Comparison of ENCODE assay signal across 34 cellular contexts in genomic region chr2:78237704-78238103, GRCh38.
"Had no signal": no experiment of that assay in that cellular context is flagged by ENCODE, and none has a peak within 500 bp of the region (broad histone marks: within the 10 kb centered on the region; RNA-seq: fewer than 3 reads in every experiment).

No MANE protein-coding gene starts in this region.

- H3K4me1 ChIP-seq: adrenal gland, ascending aorta, body of pancreas, breast epithelium had no signal

- DNase-seq: activated effector memory CD4-positive, alpha-beta T cell treated with anti-CD3 and anti-CD28 coated beads, Interleukin-2, amount 50 U/mL, for 16 hours; activated effector memory CD4-positive, alpha-beta T cell treated with Interleukin-2 at 50 U/mL for 16 hours; activated gamma-delta T cell; activated gamma-delta T cell treated with Interleukin-2 at 50 U/mL for 16 hours; activated naive CD4-positive, alpha-beta T cell; activated naive CD4-positive, alpha-beta T cell treated with anti-CD3 and anti-CD28 coated beads for 36 hours; activated naive CD4-positive, alpha-beta T cell treated with anti-CD3 and anti-CD28 coated beads, Interleukin-2, amount 10 ng/mL, durations not matched to agents 7 days and 5 days; activated naive CD4-positive, alpha-beta T cell treated with anti-CD3 and anti-CD28 coated beads, Interleukin-2, amount 50 U/mL, for 16 hours; activated naive CD4-positive, alpha-beta T cell treated with Interleukin-2 at 50 U/mL for 16 hours; activated naive CD8-positive, alpha-beta T cell treated with anti-CD3 and anti-CD28 coated beads for 36 hours; activated naive CD8-positive, alpha-beta T cell treated with anti-CD3 and anti-CD28 coated beads, Interleukin-2, amount 10 ng/mL, durations not matched to agents 7 days and 5 days; activated naive CD8-positive, alpha-beta T cell treated with anti-CD3 and anti-CD28 coated beads, Interleukin-2, amount 50 U/mL, for 24 hours; activated T-cell treated with anti-CD3 and anti-CD28 coated beads, Interleukin-2, amount 50 U/mL, for 1 hour; activated T-cell treated with anti-CD3 and anti-CD28 coated beads, Interleukin-2, amount 50 U/mL, for 24 hours; activated T-cell treated with anti-CD3 and anti-CD28 coated beads, Interleukin-2, amount 50 U/mL, for 4 hours; activated T-cell treated with anti-CD3 and anti-CD28 coated beads, Interleukin-2, amount 50 U/mL, for 48 hours; activated T-cell treated with anti-CD3 and anti-CD28 coated beads, Interleukin-2, amount 50 U/mL, for 72 hours; adrenal gland; amniotic stem cell; amygdala; anterior cingulate cortex; aorta; body of pancreas; brain microvascular endothelial cell; caudate nucleus; central memory CD4-positive, alpha-beta T cell; cerebellar nuclear complex had no signal

- H3K27ac ChIP-seq: adrenal gland, ascending aorta, body of pancreas, brain microvascular endothelial cell, breast epithelium, cardiac muscle cell had no signal

- H3K27me3 ChIP-seq: adrenal gland, ascending aorta, body of pancreas, brain microvascular endothelial cell, breast epithelium, cardiac muscle cell had no signal

- H3K4me3 ChIP-seq: adrenal gland, ascending aorta, body of pancreas, breast epithelium, cardiac muscle cell had no signal

- ATAC-seq: activated naive CD4-positive, alpha-beta T cell treated with anti-CD3 and anti-CD28 coated beads, Interleukin-2, amount 50 U/mL, for 72 hours; activated naive CD8-positive, alpha-beta T cell treated with anti-CD3 and anti-CD28 coated beads, Interleukin-2, amount 50 U/mL, for 24 hours; activated T-cell treated with anti-CD3 and anti-CD28 coated beads, Interleukin-2, amount 50 U/mL, for 4 hours; activated T-cell treated with anti-CD3 and anti-CD28 coated beads, Interleukin-2, amount 50 U/mL, for 72 hours; activated T-helper 17 cell treated with anti-CD3 and anti-CD28 coated beads, Interleukin-2, amount 50 U/mL, for 72 hours; body of pancreas had no signal

- H3K9me3 ChIP-seq: adrenal gland, ascending aorta, body of pancreas, breast epithelium had no signal

- H3K36me3 ChIP-seq: adrenal gland, ascending aorta, brain microvascular endothelial cell, breast epithelium, cardiac muscle cell had no signal

- FAIRE-seq: astrocyte, bronchial epithelial cell had no signal
